Comparison of ENCODE assay signal across 9 cellular contexts in the genomic region with DNA sequence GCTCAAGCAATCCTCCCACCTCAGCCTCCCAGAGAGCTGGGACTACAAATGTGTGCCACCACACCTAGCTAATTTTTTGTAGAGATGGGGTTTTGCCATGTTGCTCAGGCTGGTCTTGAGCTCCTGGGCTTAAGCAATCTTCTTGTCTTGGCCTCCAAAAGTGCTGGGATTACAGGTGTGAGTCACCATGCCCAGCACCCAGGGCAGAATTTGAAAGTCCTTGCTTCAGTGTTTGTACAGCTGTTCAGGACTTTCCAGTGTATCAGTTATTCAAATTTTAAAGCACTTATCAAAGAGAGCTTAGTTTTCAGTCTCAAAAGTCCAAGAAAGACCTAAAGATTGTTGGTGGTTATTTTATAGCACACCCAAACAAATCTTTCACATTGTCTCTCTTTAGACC. TPM values are rescaled to one million over a fixed set of nuclear protein-coding genes. Genes with fewer than 3 reads are reported as not detected.
A peak's percentile ranks its signal among the peaks of the same experiment; 100 is the strongest.
DNase-seq lines count a peak whose midpoint lies in the region; ATAC-seq, FAIRE-seq and TF ChIP-seq lines count a peak whose summit lies in the region.
"Had no signal": no experiment of that assay in that cellular context is flagged by ENCODE, and none has a peak within 500 bp of the region (broad histone marks: within the 10 kb centered on the region; RNA-seq: fewer than 3 reads in every experiment).

No MANE protein-coding gene starts in this region.

- ATAC-seq in GM19035 (IDR thresholded peaks at IDR 0.05; ENCODE audit: unreplicated experiment) (peak; percentile 55), HG02885 (IDR thresholded peaks at IDR 0.05; ENCODE audit: poor library complexity, unreplicated experiment) (peak; percentile 50), pancreas (peak; percentile 81 to 85 (median 84))
- ATAC-seq in stimulated activated effector memory CD8-positive, alpha-beta T cell treated with anti-CD3 and anti-CD28 coated beads, Interleukin-12 subunit alpha, Interleukin-12 subunit beta, amount 100 ng/mL, for 72 hours, result no peak

- TF ChIP-seq POLR2A in vagina (IDR thresholded peaks at IDR 0.05), result no peak

- H3K27ac ChIP-seq in pancreas (peak overlapping the region; percentile 25 to 84 (median 56)), vagina (no peak overlapping the region)

- peaks cover 13% of the 10 kb centered on the region for H3K4me1 Mint-ChIP-seq in stimulated activated effector memory CD8-positive, alpha-beta T cell treated with anti-CD3 and anti-CD28 coated beads, Interleukin-12 subunit alpha, Interleukin-12 subunit beta, amount 100 ng/mL, for 72 hours

- FAIRE-seq in pancreas (lab: Jason Lieb, UNC), result no peak

- DNase-seq in astrocyte of the spinal cord (ENCODE audit: low read depth, low spot score) (peak; percentile 71), pancreas (peak in 4 of 6 donors; percentile 34 to 76 (median 64)), GM19240 (ENCODE audit: insufficient read length, low spot score) (no peak), vagina (ENCODE audit: extremely low spot score in 2 of 2) (no peak)
- DNase-seq in stimulated activated effector memory CD8-positive, alpha-beta T cell treated with anti-CD3 and anti-CD28 coated beads, Interleukin-12 subunit alpha, Interleukin-12 subunit beta, amount 100 ng/mL, for 72 hours (ENCODE audit: low spot score in 2 of 2), result no peak
- DNase-seq: activated T-cell treated with anti-CD3 and anti-CD28 coated beads, Interleukin-2, amount 50 U/mL, for 72 hours; NCI-H1417 treated with DMSO at 0.1 percent for 48 hours had no signal

- H3K27me3 ChIP-seq in pancreas, result no peaks in the 10 kb centered on the region
- H3K27me3 ChIP-seq in vagina, result no peaks in the 10 kb centered on the region

- no peaks in the 10 kb centered on the region for H3K9me3 ChIP-seq in pancreas
- no peaks in the 10 kb centered on the region for H3K9me3 ChIP-seq in vagina

- H3K4me3 Mint-ChIP-seq in stimulated activated effector memory CD8-positive, alpha-beta T cell treated with anti-CD3 and anti-CD28 coated beads, Interleukin-12 subunit alpha, Interleukin-12 subunit beta, amount 100 ng/mL, for 72 hours, result no peak overlapping the region
- H3K4me3 Mint-ChIP-seq: activated T-cell treated with anti-CD3 and anti-CD28 coated beads, Interleukin-2, amount 50 U/mL, for 72 hours had no signal

- peaks cover 8 to 15% (median 14%) of the 10 kb centered on the region in 3 donors for H3K4me1 ChIP-seq in pancreas
- no peaks in the 10 kb centered on the region for H3K4me1 ChIP-seq in vagina

- intact Hi-C loops in pancreas (cut with DNase I) (no loop called here), vagina (cut with DNase I) (no loop called here)

- H3K4me3 ChIP-seq in astrocyte of the spinal cord (ENCODE audit: low read depth, low read length) (no peak overlapping the region), pancreas (no peak overlapping the region), vagina (no peak overlapping the region)

- H3K9me3 Mint-ChIP-seq in stimulated activated effector memory CD8-positive, alpha-beta T cell treated with anti-CD3 and anti-CD28 coated beads, Interleukin-12 subunit alpha, Interleukin-12 subunit beta, amount 100 ng/mL, for 72 hours, result no peaks in the 10 kb centered on the region

- in situ Hi-C loops in astrocyte of the spinal cord (cut with HindIII; ENCODE audit: low sequenced_read_pairs), result no loop called here

- TF ChIP-seq CTCF in astrocyte of the spinal cord (IDR thresholded peaks at IDR 0.05; ENCODE audit: low read depth, low read length), result no peak
- no peak for TF ChIP-seq CTCF in pancreas (IDR thresholded peaks at IDR 0.05)
- TF ChIP-seq CTCF in vagina (IDR thresholded peaks at IDR 0.05), result no peak

- H3K36me3 ChIP-seq in pancreas (no peaks in the 10 kb centered on the region), vagina (no peaks in the 10 kb centered on the region)

- H3K36me3 Mint-ChIP-seq in stimulated activated effector memory CD8-positive, alpha-beta T cell treated with anti-CD3 and anti-CD28 coated beads, Interleukin-12 subunit alpha, Interleukin-12 subunit beta, amount 100 ng/mL, for 72 hours, result no peaks in the 10 kb centered on the region

- H3K27ac Mint-ChIP-seq in stimulated activated effector memory CD8-positive, alpha-beta T cell treated with anti-CD3 and anti-CD28 coated beads, Interleukin-12 subunit alpha, Interleukin-12 subunit beta, amount 100 ng/mL, for 72 hours, result no peak overlapping the region
- H3K27ac Mint-ChIP-seq: activated T-cell treated with anti-CD3 and anti-CD28 coated beads, Interleukin-2, amount 50 U/mL, for 72 hours had no signal

RNA-seq across cellular contexts. Expression of gene VPS54, which starts 43.6 kb away (rescaled TPM):
- total RNA-seq in pancreas (10 to 100 TPM; 11.1 to 18.1 (median 13.0) TPM), vagina (22.3 TPM)
- 10 to 100 TPM in 1 of 2 donors, 1 to 10 TPM in 1; 7.9 to 17.8 TPM for polyA plus RNA-seq in pancreas

Comparison
In these comparisons a context has a peak if more than half of its experiments do, and no peak if none do; other contexts are left out.
1. DNase-seq: peak in astrocyte of the spinal cord (single experiment) and pancreas (4 of 6); none in stimulated activated effector memory CD8-positive, alpha-beta T cell treated with anti-CD3 and anti-CD28 coated beads, Interleukin-12 subunit alpha, Interleukin-12 subunit beta, amount 100 ng/mL, for 72 hours (0 of 2), GM19240 (single experiment) and vagina (0 of 2).